Comparison of ENCODE assay signal across 27 cellular contexts in the genomic region with DNA sequence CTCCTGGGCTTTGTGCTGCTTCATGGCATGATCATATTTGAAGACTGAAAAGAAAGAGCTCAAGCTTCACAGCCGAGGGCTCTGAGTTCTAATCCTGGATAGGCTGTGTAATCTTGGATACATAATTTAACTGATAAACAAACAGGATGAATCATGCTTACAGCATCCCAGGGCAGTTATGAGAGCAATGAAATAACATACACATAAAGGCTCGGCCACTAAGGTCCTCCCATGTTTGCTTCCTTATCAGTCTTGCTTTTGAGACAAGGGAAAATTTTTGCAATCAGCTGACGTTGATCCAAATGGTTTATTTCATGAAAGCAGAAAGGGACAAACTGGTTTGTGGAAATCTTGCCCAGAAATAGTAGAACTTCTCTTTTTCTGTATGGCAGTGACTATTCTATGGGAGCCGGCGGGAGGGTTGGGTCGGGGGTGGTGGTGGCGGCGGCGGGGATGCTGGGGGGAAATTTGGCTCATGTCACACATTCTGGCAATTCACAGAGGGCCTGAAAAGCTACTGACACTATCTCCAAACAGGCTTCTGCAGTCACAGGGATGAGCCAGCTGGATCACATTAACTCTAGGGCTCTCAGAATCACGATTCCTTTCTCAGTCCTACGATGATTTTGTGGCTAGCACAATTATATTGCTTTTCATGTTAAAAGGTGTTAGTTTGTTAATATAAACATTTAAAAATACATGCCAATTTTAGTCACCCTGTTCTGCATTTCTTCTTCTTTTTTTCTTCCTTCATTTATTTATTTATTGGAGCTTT.
"Had no signal": no experiment of that assay in that cellular context is flagged by ENCODE, and none has a peak within 500 bp of the region (broad histone marks: within the 10 kb centered on the region; RNA-seq: fewer than 3 reads in every experiment).

No MANE protein-coding gene starts in this region.

- H3K27me3 ChIP-seq: brain microvascular endothelial cell, SJCRH30 had no signal

- DNase-seq: activated CD4-positive, alpha-beta T cell treated with anti-CD3 and anti-CD28 coated beads, Interleukin-2, amount 10 ng/mL, durations not matched to agents 24 days and 14 days; activated CD4-positive, alpha-beta T cell treated with anti-CD3 and anti-CD28 coated beads, Interleukin-2, amount 50 U/mL, for 48 hours; activated CD4-positive, CD25-positive, alpha-beta regulatory T cell treated with anti-CD3 and anti-CD28 coated beads, Interleukin-2, amount 50 U/mL, for 72 hours; activated CD8-positive, alpha-beta memory T cell treated with anti-CD3 and anti-CD28 coated beads, Interleukin-2, amount 10 ng/mL, durations not matched to agents 7 days and 5 days; activated effector memory CD4-positive, alpha-beta T cell treated with anti-CD3 and anti-CD28 coated beads, Interleukin-2, amount 50 U/mL, for 16 hours; activated naive CD4-positive, alpha-beta T cell treated with Interleukin-2 at 50 U/mL for 16 hours; activated naive CD8-positive, alpha-beta T cell treated with anti-CD3 and anti-CD28 coated beads, Interleukin-2, amount 50 U/mL, for 24 hours; activated T-cell treated with anti-CD3 and anti-CD28 coated beads, Interleukin-2, amount 50 U/mL, for 4 hours; amygdala; brain microvascular endothelial cell; Kasumi-1; NCI-H146; NCI-H2029 treated with DMSO at 0.1 percent for 48 hours; NCI-H345; NCI-H510A; NCI-H526 treated with DMSO at 0.1 percent for 48 hours; NCI-H82; OCI-M1; RPMI8226; SJCRH30 had no signal

- H3K9me3 Mint-ChIP-seq: activated CD4-positive, alpha-beta T cell treated with anti-CD3 and anti-CD28 coated beads, Interleukin-2, amount 10 ng/mL, durations not matched to agents 24 days and 14 days; activated naive CD4-positive, alpha-beta T cell treated with anti-CD3 and anti-CD28 coated beads, Interleukin-2, amount 50 U/mL, for 72 hours; activated naive CD8-positive, alpha-beta T cell treated with anti-CD3 and anti-CD28 coated beads, Interleukin-2, amount 50 U/mL, for 24 hours; activated T-cell treated with anti-CD3 and anti-CD28 coated beads, Interleukin-2, amount 50 U/mL, for 4 hours; T-helper 1 cell treated with Interleukin-12 subunit alpha and Interleukin-12 subunit beta and Interleukin-4 antibody, amounts not matched to agents 30 μg/mL and 1 μg/mL, for 36 hours; WTC11 had no signal

- H3K4me3 ChIP-seq: cardiac muscle cell, K562, SJCRH30 had no signal

- H3K4me3 Mint-ChIP-seq: activated CD4-positive, alpha-beta T cell treated with anti-CD3 and anti-CD28 coated beads, Interleukin-2, amount 10 ng/mL, durations not matched to agents 24 days and 14 days; activated CD8-positive, alpha-beta memory T cell treated with anti-CD3 and anti-CD28 coated beads, Interleukin-2, amount 10 ng/mL, durations not matched to agents 7 days and 5 days; activated naive CD8-positive, alpha-beta T cell treated with anti-CD3 and anti-CD28 coated beads, Interleukin-2, amount 50 U/mL, for 24 hours; activated T-cell treated with anti-CD3 and anti-CD28 coated beads, Interleukin-2, amount 50 U/mL, for 4 hours; T-helper 1 cell treated with Interleukin-12 subunit alpha and Interleukin-12 subunit beta and Interleukin-4 antibody, amounts not matched to agents 30 μg/mL and 1 μg/mL, for 36 hours; WTC11 had no signal

- H3K9me3 ChIP-seq: SJCRH30 had no signal

- H3K27ac ChIP-seq: brain microvascular endothelial cell, cardiac muscle cell, SJCRH30 had no signal

- H3K4me1 ChIP-seq: SJCRH30 had no signal

- H3K4me1 Mint-ChIP-seq: activated CD4-positive, alpha-beta T cell treated with anti-CD3 and anti-CD28 coated beads, Interleukin-2, amount 10 ng/mL, durations not matched to agents 24 days and 14 days; activated CD8-positive, alpha-beta memory T cell treated with anti-CD3 and anti-CD28 coated beads, Interleukin-2, amount 10 ng/mL, durations not matched to agents 7 days and 5 days had no signal

- H3K36me3 ChIP-seq: brain microvascular endothelial cell, cardiac muscle cell, SJCRH30 had no signal

- ATAC-seq: activated CD8-positive, alpha-beta memory T cell treated with anti-CD3 and anti-CD28 coated beads, Interleukin-2, amount 10 ng/mL, durations not matched to agents 7 days and 5 days; activated naive CD4-positive, alpha-beta T cell treated with anti-CD3 and anti-CD28 coated beads, Interleukin-2, amount 50 U/mL, for 72 hours; activated naive CD8-positive, alpha-beta T cell treated with anti-CD3 and anti-CD28 coated beads, Interleukin-2, amount 50 U/mL, for 24 hours; activated T-cell treated with anti-CD3 and anti-CD28 coated beads, Interleukin-2, amount 50 U/mL, for 4 hours; K562; Panc1; Right ventricle myocardium inferior; WTC11 had no signal

- H3K27ac Mint-ChIP-seq: activated CD4-positive, alpha-beta T cell treated with anti-CD3 and anti-CD28 coated beads, Interleukin-2, amount 10 ng/mL, durations not matched to agents 24 days and 14 days; activated CD8-positive, alpha-beta memory T cell treated with anti-CD3 and anti-CD28 coated beads, Interleukin-2, amount 10 ng/mL, durations not matched to agents 7 days and 5 days; activated naive CD4-positive, alpha-beta T cell treated with anti-CD3 and anti-CD28 coated beads, Interleukin-2, amount 50 U/mL, for 72 hours; activated naive CD8-positive, alpha-beta T cell treated with anti-CD3 and anti-CD28 coated beads, Interleukin-2, amount 50 U/mL, for 24 hours; T-helper 1 cell treated with Interleukin-12 subunit alpha and Interleukin-12 subunit beta and Interleukin-4 antibody, amounts not matched to agents 30 μg/mL and 1 μg/mL, for 36 hours; WTC11 had no signal

- H3K36me3 Mint-ChIP-seq: activated CD8-positive, alpha-beta memory T cell treated with anti-CD3 and anti-CD28 coated beads, Interleukin-2, amount 10 ng/mL, durations not matched to agents 7 days and 5 days; activated naive CD4-positive, alpha-beta T cell treated with anti-CD3 and anti-CD28 coated beads, Interleukin-2, amount 50 U/mL, for 72 hours; WTC11 had no signal
